ENCODE assay signal across 10 cellular contexts in the genomic region with DNA sequence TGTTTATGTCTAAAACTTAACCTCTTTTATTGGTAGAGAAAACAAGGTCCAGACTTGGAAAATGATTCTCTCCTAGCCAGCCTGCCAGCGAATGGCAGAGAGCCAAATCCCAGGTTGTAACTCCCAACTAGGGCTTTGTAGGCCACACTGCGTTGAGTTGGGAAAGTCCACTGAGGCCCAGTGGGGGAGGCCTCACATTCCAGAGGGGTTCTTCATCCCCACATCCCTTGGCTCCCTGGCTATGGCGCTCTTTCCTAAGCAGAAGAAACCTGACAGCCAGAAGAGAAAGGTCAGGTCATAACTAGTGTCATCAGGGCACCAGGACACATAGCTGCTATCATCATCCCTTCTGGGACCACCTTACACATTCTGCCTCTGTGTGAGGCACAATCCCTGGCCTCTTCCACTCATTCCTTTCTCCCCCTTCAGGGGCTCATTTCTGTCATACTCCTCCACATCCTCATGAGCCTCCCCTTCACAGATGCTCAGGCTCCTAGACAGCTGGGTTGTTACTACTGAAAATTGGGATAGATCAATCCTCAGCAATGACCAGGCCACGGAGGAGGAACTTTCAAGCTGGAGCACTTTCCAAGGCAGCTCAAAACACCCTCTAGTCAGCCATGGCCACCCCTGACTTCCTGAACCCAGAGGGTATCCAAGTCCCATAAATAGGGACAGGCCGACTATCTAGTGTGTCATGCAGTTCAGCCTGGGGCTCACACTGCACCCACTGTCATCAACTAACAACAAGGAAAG. TPM values are rescaled to one million over a fixed set of nuclear protein-coding genes. Genes with fewer than 3 reads are reported as not detected.
DNase-seq lines count a peak whose midpoint lies in the region; TF ChIP-seq lines count a peak whose summit lies in the region.
"Had no signal": no experiment of that assay in that cellular context is flagged by ENCODE, and none has a peak within 500 bp of the region (broad histone marks: within the 10 kb centered on the region; RNA-seq: fewer than 3 reads in every experiment).

No MANE protein-coding gene starts in this region.

- WGBS in mammary epithelial cell (ENCODE audit: low coverage, missing lambda C conversion rate): 12% methylated on average over 5 of the region's 5 CpGs
- 71% methylated on average over 5 of the region's 5 CpGs for WGBS in suprapubic skin

- H4K20me1 ChIP-seq in mammary epithelial cell (ENCODE audit: insufficient read depth, low read length): no peaks in the 10 kb centered on the region

- peaks cover 13% of the 10 kb centered on the region for H3K4me1 Mint-ChIP-seq in endothelial cell (ENCODE audit: unreplicated experiment)
- H3K4me1 Mint-ChIP-seq: central memory CD8-positive, alpha-beta T cell had no signal

- peak; percentile 10 for DNase-seq in HS-5 (ENCODE audit: low read depth)
- peak; percentile 76 for DNase-seq in mammary epithelial cell
- DNase-seq in kidney glomerular epithelial cell (lab: John Stamatoyannopoulos, UW): peak; percentile 58
- peak in 1 of 2 donors; percentile 70 for DNase-seq in suprapubic skin (ENCODE audit: low spot score in 2 of 2)
- DNase-seq in NCI-H2081 treated with DMSO at 0.1 percent for 48 hours (lab: John Stamatoyannopoulos, UW): no peak
- no peak for DNase-seq in cerebellar cortex (ENCODE audit: low spot score)
- DNase-seq in endothelial cell (ENCODE audit: low spot score): no peak
- no peak for DNase-seq in NCI-H187 (lab: John Stamatoyannopoulos, UW)

- H3K4me3 ChIP-seq in mammary epithelial cell (replicated peaks in 1 of 3; ENCODE audit: insufficient read depth in 1 of 3, low read depth in 2 of 3, low read length in 3 of 3) (no peak overlapping the region), suprapubic skin (no peak overlapping the region)

- in situ Hi-C loops in mammary epithelial cell (cut with MboI; ENCODE audit: low sequenced_read_pairs in 2 of 2): no loop called here

- BruUV-seq in mammary epithelial cell (replicated peaks; lab: Mats Ljungman, UMichigan): no TSS peak

- dilution Hi-C loops in mammary epithelial cell (cut with HindIII; ENCODE audit: low sequenced_read_pairs): no loop called here

- no peak overlapping the region for H3K27ac Mint-ChIP-seq in endothelial cell (ENCODE audit: unreplicated experiment)

- H2AFZ ChIP-seq in mammary epithelial cell (ENCODE audit: low read depth, low read length): no peak overlapping the region

- H3K27me3 Mint-ChIP-seq in endothelial cell (ENCODE audit: unreplicated experiment): peaks cover 2% of the 10 kb centered on the region
- H3K27me3 Mint-ChIP-seq: central memory CD8-positive, alpha-beta T cell had no signal

- no peaks in the 10 kb centered on the region for H3K36me3 Mint-ChIP-seq in endothelial cell (ENCODE audit: low read depth, unreplicated experiment)

- H3K4me3 Mint-ChIP-seq in endothelial cell (ENCODE audit: unreplicated experiment): no peak overlapping the region
- H3K4me3 Mint-ChIP-seq: central memory CD8-positive, alpha-beta T cell had no signal

- intact Hi-C loops in mammary epithelial cell (cut with micrococcal nuclease): loop anchor here (5.0 kb wide), 1 partner anchor 105 kb away; no protein-coding TSS in a partner anchor

- H3K27ac ChIP-seq in mammary epithelial cell (ENCODE audit: insufficient read depth, low read depth, low read length) (no peak overlapping the region), suprapubic skin (peak overlapping the region; percentile 71)

- CTCF ChIA-PET in mammary epithelial cell (lab: Charles Lee; ENCODE audit: low non-redundant PET): no interaction called here

- H3K4me2 ChIP-seq in mammary epithelial cell (ENCODE audit: insufficient read depth, low read depth, low read length): no peak overlapping the region

- no peaks in the 10 kb centered on the region for H3K9me3 ChIP-seq in mammary epithelial cell (replicated peaks; ENCODE audit: insufficient read depth, low read length)
- no peaks in the 10 kb centered on the region for H3K9me3 ChIP-seq in suprapubic skin

- peaks cover 3% of the 10 kb centered on the region for H3K36me3 ChIP-seq in mammary epithelial cell (ENCODE audit: insufficient read depth, low read length)
- peaks cover 36% of the 10 kb centered on the region for H3K36me3 ChIP-seq in suprapubic skin

- H3K9me3 Mint-ChIP-seq in endothelial cell (ENCODE audit: unreplicated experiment): no peaks in the 10 kb centered on the region
- H3K9me3 Mint-ChIP-seq: central memory CD8-positive, alpha-beta T cell had no signal

- TF ChIP-seq POLR2A in suprapubic skin (IDR thresholded peaks at IDR 0.05): no peak

- no peak for TF ChIP-seq EP300 in suprapubic skin (IDR thresholded peaks at IDR 0.05)

- peaks cover 56% of the 10 kb centered on the region for H3K4me1 ChIP-seq in mammary epithelial cell (ENCODE audit: insufficient read depth, low read length)
- H3K4me1 ChIP-seq in suprapubic skin: peaks cover 64% of the 10 kb centered on the region

- no peak overlapping the region for H3K9ac ChIP-seq in mammary epithelial cell (ENCODE audit: insufficient read depth, low read length)

- H3K27me3 ChIP-seq in mammary epithelial cell (ENCODE audit: insufficient read depth, low read length): no peaks in the 10 kb centered on the region
- H3K27me3 ChIP-seq in suprapubic skin: no peaks in the 10 kb centered on the region

- H3K79me2 ChIP-seq in mammary epithelial cell (ENCODE audit: insufficient read depth, low read length): no peaks in the 10 kb centered on the region

- TF ChIP-seq CTCF in mammary epithelial cell (conservative IDR thresholded peaks at IDR 0.05 in 1 of 2, IDR thresholded peaks at IDR 0.05 in 1 of 2; ENCODE audit: extremely low read depth in 1 of 2, insufficient read depth in 1 of 2, low read depth in 1 of 2, low read length in 2 of 2) (no peak), suprapubic skin (IDR thresholded peaks at IDR 0.05) (no peak), endothelial cell (IDR thresholded peaks at IDR 0.05; ENCODE audit: unreplicated experiment) (no peak)

RNA-seq across cellular contexts. Expression of gene TCP11, which starts 48.6 kb away (rescaled TPM):
- total RNA-seq in mammary epithelial cell (not detected), suprapubic skin (1 to 10 TPM in 1 of 4 donors, not detected in 3; 4.2 TPM), endothelial cell (ENCODE audit: unreplicated experiment) (0.18 TPM)
- not detected for polyA plus RNA-seq in mammary epithelial cell
- polyA minus RNA-seq in mammary epithelial cell: not detected
- total RNA-seq: left lobe of liver had no signal

Comparison
In these comparisons a context has a peak if more than half of its experiments do, and no peak if none do; other contexts are left out.
1. DNase-seq: peak in HS-5 (single experiment), mammary epithelial cell (single experiment) and kidney glomerular epithelial cell (single experiment); none in NCI-H2081 treated with DMSO at 0.1 percent for 48 hours (single experiment), cerebellar cortex (single experiment), endothelial cell (single experiment) and NCI-H187 (0 of 2).